In the genomic region with DNA sequence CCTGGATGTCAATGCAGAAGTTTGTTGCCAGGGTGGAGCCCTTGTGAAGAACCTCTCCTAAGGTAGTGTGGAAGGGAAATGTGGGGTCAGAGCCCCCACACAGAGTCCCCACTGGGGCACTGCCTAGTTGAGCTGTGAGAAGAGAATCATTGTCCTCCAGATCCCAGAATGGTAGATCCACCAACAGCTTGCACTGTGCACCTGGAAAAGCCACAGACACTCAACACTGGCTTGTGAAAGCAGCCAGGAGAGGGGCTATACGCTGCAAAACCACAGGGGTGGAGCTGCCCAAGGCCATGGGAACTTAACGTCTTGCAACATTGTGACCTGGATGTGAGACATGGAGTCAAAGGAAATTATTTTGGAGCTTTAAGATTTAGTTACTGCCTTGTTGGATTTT, we compare ENCODE assay signal across 2 cellular contexts. TPM values are rescaled to one million over a fixed set of nuclear protein-coding genes. Genes with fewer than 3 reads are reported as not detected.
"Had no signal": no experiment of that assay in that cellular context is flagged by ENCODE, and none has a peak within 500 bp of the region (broad histone marks: within the 10 kb centered on the region; RNA-seq: fewer than 3 reads in every experiment).

No MANE protein-coding gene starts in this region.

RNA-seq across cellular contexts. Expression of a gene that starts 55.2 kb away (rescaled TPM):
- total RNA-seq: endothelial cell of umbilical vein had no signal
- polyA plus RNA-seq: endothelial cell of umbilical vein, keratinocyte had no signal
